In the genomic region with DNA sequence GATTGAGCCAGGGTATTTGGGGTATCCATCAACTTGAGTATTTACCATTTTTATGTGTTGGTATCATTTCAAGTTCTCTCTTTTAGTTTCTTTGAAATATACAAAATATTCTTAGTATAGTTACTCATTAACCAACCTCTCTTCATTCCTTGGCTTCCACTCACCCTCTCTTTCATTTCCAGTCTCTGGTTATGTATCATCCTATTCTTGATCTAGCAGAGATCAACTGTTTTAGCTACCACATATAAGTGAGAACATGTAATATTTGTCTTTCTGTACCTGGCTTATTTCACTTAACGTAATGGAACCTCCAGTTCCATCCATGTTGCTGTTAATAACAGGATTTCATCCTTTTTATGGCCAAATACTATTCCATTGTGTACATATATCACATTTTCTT, we compare ENCODE assay signal across 19 cellular contexts.
DNase-seq lines count a peak whose midpoint lies in the region; ATAC-seq and TF ChIP-seq lines count a peak whose summit lies in the region.
"Had no signal": no experiment of that assay in that cellular context is flagged by ENCODE, and none has a peak within 500 bp of the region (broad histone marks: within the 10 kb centered on the region; RNA-seq: fewer than 3 reads in every experiment).

No MANE protein-coding gene starts in this region.

- BruUV-seq in HCT116 (replicated peaks; lab: Mats Ljungman, UMichigan): no TSS peak

- H3K4me1 ChIP-seq in HCT116 (ENCODE audit: control insufficient read depth in 1 of 2, insufficient read depth in 2 of 2, low read length in 2 of 2): peaks cover 0 to 8% of the 10 kb centered on the region in 2 experiments; a peak in 2 of 4 replicates
- H3K4me1 ChIP-seq in smooth muscle cell (ENCODE audit: low read depth): peaks cover 4% of the 10 kb centered on the region
- H3K4me1 ChIP-seq: A549, Caco-2, HAP-1 had no signal

- WGBS in smooth muscle cell (ENCODE audit: low lambda C conversion rate): 80% methylated on average over 1 of the region's 1 CpG

- no peak for TF ChIP-seq RAD21 in HCT116 (IDR thresholded peaks at IDR 0.05; ENCODE audit: low read depth)

- H3K36me3 ChIP-seq in HCT116 (ENCODE audit: control insufficient read depth in 1 of 2, insufficient read depth in 2 of 2, low read length in 2 of 2): no peaks in the 10 kb centered on the region
- H3K36me3 ChIP-seq in smooth muscle cell (ENCODE audit: low read depth): no peaks in the 10 kb centered on the region
- H3K36me3 ChIP-seq: HAP-1 had no signal

- peak; percentile 33 for ATAC-seq in activated CD4-positive, alpha-beta T cell treated with anti-CD3 and anti-CD28 coated beads for 36 hours
- ATAC-seq in HCT116: no peak
- ATAC-seq: A549 had no signal

- H3K9me3 ChIP-seq in HCT116 (ENCODE audit: control insufficient read depth in 1 of 2, insufficient read depth in 1 of 2, low read depth in 1 of 2, low read length in 2 of 2) (no peaks in the 10 kb centered on the region), smooth muscle cell (replicated peaks; ENCODE audit: low read depth) (no peaks in the 10 kb centered on the region)
- H3K9me3 ChIP-seq: A549, Caco-2, HAP-1 had no signal

- H3K9ac ChIP-seq in HCT116 (ENCODE audit: low read length) (no peak overlapping the region), smooth muscle cell (ENCODE audit: low read depth) (no peak overlapping the region)

- no peaks in the 10 kb centered on the region for H3K9me3 Mint-ChIP-seq in activated CD4-positive, alpha-beta T cell treated with anti-CD3 and anti-CD28 coated beads for 36 hours (ENCODE audit: low read depth)
- H3K9me3 Mint-ChIP-seq in progenitor cell of endocrine pancreas (ENCODE audit: low read depth): no peaks in the 10 kb centered on the region
- H3K9me3 Mint-ChIP-seq in activated T-helper 1 cell treated with anti-CD3 and anti-CD28 coated beads, Interleukin-12 subunit alpha, Interleukin-12 subunit beta, Interleukin-2, Interleukin-4 antibody, amounts not matched to agents 30 ng/mL and 10 ng/mL and 1 ng/mL, durations not matched to agents 14 hours and 24 hours and 36 hours: no peaks in the 10 kb centered on the region
- H3K9me3 Mint-ChIP-seq: CD4-positive, alpha-beta T cell had no signal

- H4K20me1 ChIP-seq in HCT116 (ENCODE audit: insufficient read depth): no peaks in the 10 kb centered on the region
- no peaks in the 10 kb centered on the region for H4K20me1 ChIP-seq in smooth muscle cell (ENCODE audit: low read depth)

- peaks cover 3% of the 10 kb centered on the region for H3F3A ChIP-seq in smooth muscle cell (ENCODE audit: low read depth)

- intact Hi-C loops in activated CD4-positive, alpha-beta T cell treated with anti-CD3 and anti-CD28 coated beads for 36 hours (cut with DNase I, micrococcal nuclease): loop anchor here in 1 of 2 experiments (10.0 kb wide), 1 partner anchor 70 kb away; no protein-coding TSS in a partner anchor
- intact Hi-C loops in HCT116 (cut with micrococcal nuclease): no loop called here
- intact Hi-C loops in activated T-helper 1 cell treated with anti-CD3 and anti-CD28 coated beads, Interleukin-12 subunit alpha, Interleukin-12 subunit beta, Interleukin-2, Interleukin-4 antibody, amounts not matched to agents 30 ng/mL and 10 ng/mL and 1 ng/mL, durations not matched to agents 14 hours and 24 hours and 36 hours (cut with micrococcal nuclease): no loop called here

- H3K4me2 ChIP-seq in HCT116 (ENCODE audit: low read length) (no peak overlapping the region), smooth muscle cell (peak overlapping the region; percentile 40)
- H3K4me2 ChIP-seq: A549 had no signal

- no peak overlapping the region for H3K27ac ChIP-seq in HCT116 (ENCODE audit: low read depth, low read length)
- H3K27ac ChIP-seq in smooth muscle cell (ENCODE audit: low read depth): peak overlapping the region; percentile 52
- H3K27ac ChIP-seq: 22Rv1, A549, C4-2B, HL-60 had no signal

- no peak for TF ChIP-seq CTCF in HCT116 (IDR thresholded peaks at IDR 0.05 in 2 of 3, conservative IDR thresholded peaks at IDR 0.05 in 1 of 3; ENCODE audit: borderline replicate concordance in 1 of 3, insufficient read depth in 1 of 3, low read depth in 2 of 3, low read length in 2 of 3)
- no peak for TF ChIP-seq CTCF in smooth muscle cell (IDR thresholded peaks at IDR 0.05; ENCODE audit: borderline replicate concordance, insufficient read depth, poor library complexity, severe bottlenecking)
- TF ChIP-seq CTCF in progenitor cell of endocrine pancreas (IDR thresholded peaks at IDR 0.05; ENCODE audit: unreplicated experiment): no peak

- DNase-seq in activated CD4-positive, alpha-beta T cell treated with anti-CD3 and anti-CD28 coated beads for 36 hours: no peak
- no peak for DNase-seq in activated CD4-positive, alpha-beta T cell treated with anti-CD3 and anti-CD28 coated beads, Interleukin-2, amount 50 U/mL, for 1 hour
- DNase-seq in HCT116 (ENCODE audit: low read depth, low spot score) (no peak), kidney tubule cell (ENCODE audit: low spot score) (peak; percentile 58), smooth muscle cell (lab: John Stamatoyannopoulos, UW; ENCODE audit: unreplicated experiment) (no peak), UCSD-AML1 (lab: John Stamatoyannopoulos, UW; ENCODE audit: unreplicated experiment) (no peak), progenitor cell of endocrine pancreas (ENCODE audit: low spot score, unreplicated experiment) (no peak)
- no peak for DNase-seq in activated T-helper 1 cell treated with anti-CD3 and anti-CD28 coated beads, Interleukin-12 subunit alpha, Interleukin-12 subunit beta, Interleukin-2, Interleukin-4 antibody, amounts not matched to agents 30 ng/mL and 10 ng/mL and 1 ng/mL, durations not matched to agents 14 hours and 24 hours and 36 hours (ENCODE audit: low spot score)
- DNase-seq: AML-193; Caco-2; CD4-positive, alpha-beta T cell; DMS79; GDM1; IMR-90 had no signal

- no peak for TF ChIP-seq POLR2A in HCT116 (IDR thresholded peaks at IDR 0.05; ENCODE audit: borderline replicate concordance, extremely low read depth, insufficient read depth, insufficient read length)

- H3K27ac Mint-ChIP-seq in activated CD4-positive, alpha-beta T cell treated with anti-CD3 and anti-CD28 coated beads for 36 hours: no peak overlapping the region
- no peak overlapping the region for H3K27ac Mint-ChIP-seq in progenitor cell of endocrine pancreas
- no peak overlapping the region for H3K27ac Mint-ChIP-seq in activated T-helper 1 cell treated with anti-CD3 and anti-CD28 coated beads, Interleukin-12 subunit alpha, Interleukin-12 subunit beta, Interleukin-2, Interleukin-4 antibody, amounts not matched to agents 30 ng/mL and 10 ng/mL and 1 ng/mL, durations not matched to agents 14 hours and 24 hours and 36 hours
- H3K27ac Mint-ChIP-seq: CD4-positive, alpha-beta T cell had no signal

- H3K27me3 Mint-ChIP-seq in activated CD4-positive, alpha-beta T cell treated with anti-CD3 and anti-CD28 coated beads for 36 hours: peaks cover 11% of the 10 kb centered on the region
- no peaks in the 10 kb centered on the region for H3K27me3 Mint-ChIP-seq in progenitor cell of endocrine pancreas
- peaks cover 7% of the 10 kb centered on the region for H3K27me3 Mint-ChIP-seq in activated T-helper 1 cell treated with anti-CD3 and anti-CD28 coated beads, Interleukin-12 subunit alpha, Interleukin-12 subunit beta, Interleukin-2, Interleukin-4 antibody, amounts not matched to agents 30 ng/mL and 10 ng/mL and 1 ng/mL, durations not matched to agents 14 hours and 24 hours and 36 hours (ENCODE audit: insufficient read depth)

- H3K36me3 Mint-ChIP-seq in activated CD4-positive, alpha-beta T cell treated with anti-CD3 and anti-CD28 coated beads for 36 hours (ENCODE audit: low read depth): no peaks in the 10 kb centered on the region
- no peaks in the 10 kb centered on the region for H3K36me3 Mint-ChIP-seq in progenitor cell of endocrine pancreas (ENCODE audit: insufficient read depth)
- no peaks in the 10 kb centered on the region for H3K36me3 Mint-ChIP-seq in activated T-helper 1 cell treated with anti-CD3 and anti-CD28 coated beads, Interleukin-12 subunit alpha, Interleukin-12 subunit beta, Interleukin-2, Interleukin-4 antibody, amounts not matched to agents 30 ng/mL and 10 ng/mL and 1 ng/mL, durations not matched to agents 14 hours and 24 hours and 36 hours (ENCODE audit: low read depth)

- H3K79me2 ChIP-seq in HCT116 (ENCODE audit: insufficient read depth, low read length): no peaks in the 10 kb centered on the region
- H3K79me2 ChIP-seq in smooth muscle cell (ENCODE audit: low read depth): no peaks in the 10 kb centered on the region

- H3K9me2 ChIP-seq in HCT116 (ENCODE audit: insufficient read depth): peaks cover 2% of the 10 kb centered on the region; the same call in 1 of the 2 replicates

- CTCF ChIA-PET in activated CD4-positive, alpha-beta T cell treated with anti-CD3 and anti-CD28 coated beads for 36 hours (lab: Charles Lee): no interaction called here
- CTCF ChIA-PET in HCT116 (lab: Charles Lee): no interaction called here

- RAD21 ChIA-PET in HCT116 (lab: Charles Lee; ENCODE audit: low non-redundant PET in 1 of 2, low total read pairs in 2 of 2, uncharacterized antibody in 2 of 2, unreplicated experiment in 2 of 2): no interaction called here

- H3K4me3 Mint-ChIP-seq in activated CD4-positive, alpha-beta T cell treated with anti-CD3 and anti-CD28 coated beads for 36 hours: no peak overlapping the region
- H3K4me3 Mint-ChIP-seq in progenitor cell of endocrine pancreas (ENCODE audit: low read depth): no peak overlapping the region
- no peak overlapping the region for H3K4me3 Mint-ChIP-seq in activated T-helper 1 cell treated with anti-CD3 and anti-CD28 coated beads, Interleukin-12 subunit alpha, Interleukin-12 subunit beta, Interleukin-2, Interleukin-4 antibody, amounts not matched to agents 30 ng/mL and 10 ng/mL and 1 ng/mL, durations not matched to agents 14 hours and 24 hours and 36 hours
- H3K4me3 Mint-ChIP-seq: CD4-positive, alpha-beta T cell had no signal

- H2AFZ ChIP-seq in HCT116 (ENCODE audit: low read depth, low read length, poor library complexity, severe bottlenecking) (peak overlapping the region; percentile 47), smooth muscle cell (ENCODE audit: low read depth) (peak overlapping the region; percentile 47)

- H3K27me3 ChIP-seq in HCT116 (ENCODE audit: insufficient read depth, low read length) (no peaks in the 10 kb centered on the region), smooth muscle cell (ENCODE audit: low read depth) (no peaks in the 10 kb centered on the region)

- H3K4me3 ChIP-seq in HCT116 (replicated peaks in 1 of 2; ENCODE audit: low read depth in 1 of 2, low read length in 2 of 2) (no peak overlapping the region), smooth muscle cell (no peak overlapping the region)
- H3K4me3 ChIP-seq: A549, HAP-1 had no signal

- POLR2A ChIA-PET in activated CD4-positive, alpha-beta T cell treated with anti-CD3 and anti-CD28 coated beads for 36 hours (lab: Charles Lee): no interaction called here
- POLR2A ChIA-PET in HCT116 (lab: Charles Lee): no interaction called here

- no peaks in the 10 kb centered on the region for H3K4me1 Mint-ChIP-seq in activated CD4-positive, alpha-beta T cell treated with anti-CD3 and anti-CD28 coated beads for 36 hours
- H3K4me1 Mint-ChIP-seq in progenitor cell of endocrine pancreas (ENCODE audit: low read depth): no peaks in the 10 kb centered on the region
- H3K4me1 Mint-ChIP-seq in activated T-helper 1 cell treated with anti-CD3 and anti-CD28 coated beads, Interleukin-12 subunit alpha, Interleukin-12 subunit beta, Interleukin-2, Interleukin-4 antibody, amounts not matched to agents 30 ng/mL and 10 ng/mL and 1 ng/mL, durations not matched to agents 14 hours and 24 hours and 36 hours (ENCODE audit: low read depth): no peaks in the 10 kb centered on the region
